8 cellular contexts compared by ENCODE assay signal in genomic region chr19:39845621-39846175, GRCh38. TPM values are rescaled to one million over a fixed set of nuclear protein-coding genes. Genes with fewer than 3 reads are reported as not detected.
DNase-seq lines count a peak whose midpoint lies in the region; TF ChIP-seq lines count a peak whose summit lies in the region.

No MANE protein-coding gene starts in this region.

- H3K4me3 ChIP-seq in MM.1S (ENCODE audit: low read length) (peak overlapping the region; percentile 98), iPS DF 6.9 (ENCODE audit: low read length) (peak overlapping the region; percentile 81), skeletal muscle satellite cell (ENCODE audit: low read length) (peak overlapping the region; percentile 89)

- no peaks in the 10 kb centered on the region; the same call in 1 of the 2 replicates for H3K36me3 ChIP-seq in MM.1S (replicated peaks; ENCODE audit: insufficient read depth, low read length)
- H3K36me3 ChIP-seq in iPS DF 6.9 (ENCODE audit: control insufficient read depth, insufficient read depth, low read length) = no peaks in the 10 kb centered on the region
- no peaks in the 10 kb centered on the region for H3K36me3 ChIP-seq in skeletal muscle satellite cell (ENCODE audit: insufficient read depth, low read length)

- H3F3A ChIP-seq in MM.1S (ENCODE audit: insufficient read depth, low read length) = peaks cover 18% of the 10 kb centered on the region

- peaks cover 47% of the 10 kb centered on the region for H3K4me1 Mint-ChIP-seq in activated naive CD8-positive, alpha-beta T cell (ENCODE audit: low read depth)

- peaks cover 30% of the 10 kb centered on the region; the same call in 1 of the 2 replicates for H4K20me1 ChIP-seq in MM.1S (ENCODE audit: insufficient read depth, low read length)

- WGBS in iPS DF 6.9 (ENCODE audit: insufficient coverage, insufficient read length) = no CpG with 5 or more reads among the region's 26 CpGs

- H3K9me2 ChIP-seq in MM.1S (replicated peaks; ENCODE audit: insufficient read depth, low read length) = no peaks in the 10 kb centered on the region

- peak overlapping the region; percentile 65 for H2AFZ ChIP-seq in MM.1S (ENCODE audit: low read length)

- no peaks in the 10 kb centered on the region for H3K9me3 ChIP-seq in MM.1S (replicated peaks; ENCODE audit: insufficient read depth, low read length)
- H3K9me3 ChIP-seq in iPS DF 6.9 (ENCODE audit: control insufficient read depth, insufficient read depth, low read length) = no peaks in the 10 kb centered on the region
- H3K9me3 ChIP-seq in skeletal muscle satellite cell (replicated peaks; ENCODE audit: low read length) = no peaks in the 10 kb centered on the region

- H3K27me3 ChIP-seq in MM.1S (replicated peaks; ENCODE audit: insufficient read depth, low read length) (no peaks in the 10 kb centered on the region), iPS DF 6.9 (ENCODE audit: control insufficient read depth, insufficient read depth, low read length) (no peaks in the 10 kb centered on the region), skeletal muscle satellite cell (ENCODE audit: control insufficient read depth, insufficient read depth, low read length) (no peaks in the 10 kb centered on the region)

- no peak for TF ChIP-seq CTCF in MM.1S (IDR thresholded peaks at IDR 0.05; ENCODE audit: low read length)

- H3K27me3 Mint-ChIP-seq in activated naive CD8-positive, alpha-beta T cell = no peaks in the 10 kb centered on the region

- peak overlapping the region; percentile 97 for H3K27ac Mint-ChIP-seq in activated naive CD8-positive, alpha-beta T cell

- H3K27ac ChIP-seq in MM.1S (ENCODE audit: low read length) (peak overlapping the region; percentile 71; the same call in 1 of the 2 replicates), iPS DF 6.9 (ENCODE audit: low read length) (no peak overlapping the region)

- H3K79me2 ChIP-seq in MM.1S (ENCODE audit: low read length) = peaks cover 55% of the 10 kb centered on the region

- H3K4me2 ChIP-seq in MM.1S (ENCODE audit: low read depth, low read length) = peak overlapping the region; percentile 93
- H3K4me2 ChIP-seq in skeletal muscle satellite cell (ENCODE audit: low read length) = peak overlapping the region; percentile 98

- H3K36me3 Mint-ChIP-seq in activated naive CD8-positive, alpha-beta T cell = peaks cover 11% of the 10 kb centered on the region

- DNase-seq in activated CD4-positive, alpha-beta T cell treated with anti-CD3 and anti-CD28 coated beads for 48 hours = peak; percentile 28
- no peak for DNase-seq in activated CD4-positive, alpha-beta T cell treated with anti-CD3 and anti-CD28 coated beads, Interleukin-2, amount 50 U/mL, for 4 hours
- DNase-seq in MM.1S = no peak
- DNase-seq in iPS DF 6.9 (ENCODE audit: low read depth, low spot score) = no peak
- no peak for DNase-seq in SKM-1 (lab: John Stamatoyannopoulos, UW; ENCODE audit: unreplicated experiment)
- DNase-seq in NCI-H526 treated with DMSO at 0.1 percent for 48 hours (lab: John Stamatoyannopoulos, UW) = no peak

- H3K9me3 Mint-ChIP-seq in activated naive CD8-positive, alpha-beta T cell (ENCODE audit: low read depth) = no peaks in the 10 kb centered on the region

- peaks cover 30% of the 10 kb centered on the region for H3K4me1 ChIP-seq in MM.1S (ENCODE audit: low read length)
- peaks cover 3% of the 10 kb centered on the region for H3K4me1 ChIP-seq in iPS DF 6.9 (ENCODE audit: control insufficient read depth, insufficient read depth, low read length)
- peaks cover 35% of the 10 kb centered on the region for H3K4me1 ChIP-seq in skeletal muscle satellite cell (ENCODE audit: control insufficient read depth, insufficient read depth, low read length)

- H3K4me3 Mint-ChIP-seq in activated naive CD8-positive, alpha-beta T cell = peak overlapping the region; percentile 97

- H3K9ac ChIP-seq in MM.1S (ENCODE audit: low read length) = peak overlapping the region; percentile 95
- peak overlapping the region; percentile 88 for H3K9ac ChIP-seq in skeletal muscle satellite cell (ENCODE audit: low read depth, low read length)

RNA-seq across cellular contexts. Expression of gene FBL, which starts 0.5 kb away (rescaled TPM):
- 201 and 243 TPM in 2 replicates for total RNA-seq in skeletal muscle satellite cell (2012; rRNA removed)

RNA-seq across cellular contexts. Expression of gene DYRK1B, which starts 11.7 kb away (rescaled TPM):
- total RNA-seq in skeletal muscle satellite cell (2012; rRNA removed) = 7.0 and 10.1 TPM in 2 replicates
